1 cellular context compared by ENCODE assay signal in genomic region chr9:23824241-23825142, GRCh38.
TF ChIP-seq lines count a peak whose summit lies in the region.

No MANE protein-coding gene starts in this region.

TF ChIP-seq in GM23338, 12 proteins besides CTCF, POLR2A, EP300 and RAD21 (continued from another document):
- TF ChIP-seq REST (IDR thresholded peaks at IDR 0.05; ENCODE audit: unreplicated experiment) = peak; percentile 84
TF ChIP-seq in GM23338: peak in this region for 1.
